1 cellular context compared by ENCODE assay signal in the genomic region with DNA sequence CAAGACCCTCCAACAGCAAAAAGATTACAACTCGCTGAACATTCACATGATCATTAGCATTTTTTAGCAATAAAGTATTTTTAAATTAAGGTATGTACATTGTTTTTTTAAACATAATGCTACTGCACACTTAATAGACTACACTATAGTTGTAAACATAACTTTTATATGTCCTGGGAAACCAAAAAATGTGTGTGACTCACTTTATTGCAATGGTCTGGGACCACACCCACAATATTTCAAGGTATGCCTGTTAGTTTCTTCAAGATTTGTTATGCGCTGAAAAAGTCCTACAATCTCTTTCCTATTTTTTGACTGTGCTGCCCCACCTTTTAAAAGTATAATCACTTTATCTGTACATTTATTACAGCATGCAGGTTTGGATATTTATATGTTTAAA.
TF ChIP-seq lines count a peak whose summit lies in the region.

No MANE protein-coding gene starts in this region.

TF ChIP-seq in HepG2, 621 proteins besides CTCF, POLR2A, EP300 and RAD21:
- TF ChIP-seq IRF9 (CRISPR knock-in tag; IDR thresholded peaks at IDR 0.05; ENCODE audit: borderline replicate concordance) (no peak), MTA1 (CRISPR knock-in tag; IDR thresholded peaks at IDR 0.05; ENCODE audit: borderline replicate concordance) (no peak), ZNF10 (CRISPR knock-in tag; IDR thresholded peaks at IDR 0.05; ENCODE audit: borderline replicate concordance, low read depth) (no peak), SKI (IDR thresholded peaks at IDR 0.05; ENCODE audit: partially characterized antibody) (no peak), ATF1 (CRISPR knock-in tag; IDR thresholded peaks at IDR 0.05) (no peak), ZNF577 (CRISPR knock-in tag; IDR thresholded peaks at IDR 0.05; ENCODE audit: borderline replicate concordance, low read depth) (no peak), NFKBIZ (CRISPR knock-in tag; IDR thresholded peaks at IDR 0.05) (no peak), ZEB1 (IDR thresholded peaks at IDR 0.05; ENCODE audit: insufficient replicate concordance, low read depth) (no peak), ZNF550 (CRISPR knock-in tag; IDR thresholded peaks at IDR 0.05; ENCODE audit: borderline replicate concordance) (no peak), NFE2L2 (IDR thresholded peaks at IDR 0.05; ENCODE audit: low read length) (no peak), RXRA (CRISPR knock-in tag; IDR thresholded peaks at IDR 0.05) (no peak)
- TF ChIP-seq, protein P1, sequence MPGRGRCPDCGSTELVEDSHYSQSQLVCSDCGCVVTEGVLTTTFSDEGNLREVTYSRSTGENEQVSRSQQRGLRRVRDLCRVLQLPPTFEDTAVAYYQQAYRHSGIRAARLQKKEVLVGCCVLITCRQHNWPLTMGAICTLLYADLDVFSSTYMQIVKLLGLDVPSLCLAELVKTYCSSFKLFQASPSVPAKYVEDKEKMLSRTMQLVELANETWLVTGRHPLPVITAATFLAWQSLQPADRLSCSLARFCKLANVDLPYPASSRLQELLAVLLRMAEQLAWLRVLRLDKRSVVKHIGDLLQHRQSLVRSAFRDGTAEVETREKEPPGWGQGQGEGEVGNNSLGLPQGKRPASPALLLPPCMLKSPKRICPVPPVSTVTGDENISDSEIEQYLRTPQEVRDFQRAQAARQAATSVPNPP (CRISPR knock-in tag; IDR thresholded peaks at IDR 0.05): no peak
- TF ChIP-seq, protein P2, sequence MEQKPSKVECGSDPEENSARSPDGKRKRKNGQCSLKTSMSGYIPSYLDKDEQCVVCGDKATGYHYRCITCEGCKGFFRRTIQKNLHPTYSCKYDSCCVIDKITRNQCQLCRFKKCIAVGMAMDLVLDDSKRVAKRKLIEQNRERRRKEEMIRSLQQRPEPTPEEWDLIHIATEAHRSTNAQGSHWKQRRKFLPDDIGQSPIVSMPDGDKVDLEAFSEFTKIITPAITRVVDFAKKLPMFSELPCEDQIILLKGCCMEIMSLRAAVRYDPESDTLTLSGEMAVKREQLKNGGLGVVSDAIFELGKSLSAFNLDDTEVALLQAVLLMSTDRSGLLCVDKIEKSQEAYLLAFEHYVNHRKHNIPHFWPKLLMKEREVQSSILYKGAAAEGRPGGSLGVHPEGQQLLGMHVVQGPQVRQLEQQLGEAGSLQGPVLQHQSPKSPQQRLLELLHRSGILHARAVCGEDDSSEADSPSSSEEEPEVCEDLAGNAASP (CRISPR knock-in tag; IDR thresholded peaks at IDR 0.05; ENCODE audit: borderline replicate concordance): no peak
